9 cellular contexts compared by ENCODE assay signal in the genomic region with DNA sequence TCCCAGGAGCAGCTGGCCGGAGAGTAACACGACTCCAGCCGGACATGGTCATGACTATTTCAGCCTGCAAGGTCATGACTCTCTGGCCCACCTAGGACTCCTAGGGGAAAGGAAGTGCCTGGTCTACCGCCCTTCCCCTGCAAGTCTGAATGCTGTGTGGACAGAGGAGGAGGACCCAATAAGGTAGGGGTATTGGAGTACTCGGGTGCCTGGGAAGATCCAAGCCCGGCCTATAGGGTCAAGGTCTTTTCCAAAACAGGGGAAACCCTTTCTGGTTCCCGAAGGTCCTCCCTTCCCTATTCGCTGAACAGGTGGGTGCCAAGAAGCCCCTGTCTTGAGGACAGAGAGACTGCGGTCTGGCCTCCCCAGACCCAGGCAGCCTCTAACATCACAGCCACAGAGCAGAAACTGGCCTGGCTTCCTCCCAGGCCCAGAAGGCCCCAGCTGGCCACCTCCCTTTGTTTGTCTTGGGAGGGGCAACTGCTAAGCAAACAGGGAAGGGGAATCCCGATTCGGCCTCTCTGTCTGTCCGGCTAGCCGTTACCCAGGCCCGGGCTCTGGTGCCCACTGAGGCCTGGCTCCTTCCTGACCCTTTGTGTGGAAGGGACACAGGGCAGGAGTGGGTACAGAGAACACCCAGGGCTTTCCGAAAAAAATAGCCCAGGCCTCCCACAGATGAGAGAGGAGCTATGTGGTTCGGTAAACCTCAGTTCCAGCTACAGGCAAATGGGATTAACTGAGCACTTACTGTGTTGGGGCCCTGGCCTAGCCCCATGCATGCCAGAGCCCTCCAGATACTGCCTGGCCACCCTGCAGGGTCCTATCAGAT. TPM values are rescaled to one million over a fixed set of nuclear protein-coding genes. Genes with fewer than 3 reads are reported as not detected.
DNase-seq lines count a peak whose midpoint lies in the region; TF ChIP-seq lines count a peak whose summit lies in the region.
"Had no signal": no experiment of that assay in that cellular context is flagged by ENCODE, and none has a peak within 500 bp of the region (broad histone marks: within the 10 kb centered on the region; RNA-seq: fewer than 3 reads in every experiment).

No MANE protein-coding gene starts in this region.

- DNase-seq in NCI-H69 (lab: John Stamatoyannopoulos, UW) (peak; percentile 83), esophagus muscularis mucosa (ENCODE audit: extremely low spot score) (no peak), osteoblast (ENCODE audit: insufficient read length, low spot score, missing footprints) (peak; percentile 89), glomerular visceral epithelial cell (ENCODE audit: extremely low spot score) (no peak), RKO (ENCODE audit: low spot score) (no peak), AG08395 (ENCODE audit: low spot score) (no peak)
- DNase-seq in NK-92 treated with Interleukin-12 subunit alpha and Interleukin-12 subunit beta, amount 100 ng/mL, for 24 hours (lab: John Stamatoyannopoulos, UW), result no peak
- DNase-seq: activated T-cell treated with anti-CD3 and anti-CD28 coated beads, Interleukin-2, amount 50 U/mL, for 48 hours had no signal

- TF ChIP-seq POLR2A in esophagus muscularis mucosa (IDR thresholded peaks at IDR 0.05; ENCODE audit: low read depth), result no peak

- no peak overlapping the region for H3K9ac ChIP-seq in BLaER1

- H4K20me1 ChIP-seq in BLaER1 (no peaks in the 10 kb centered on the region), osteoblast (ENCODE audit: insufficient read depth, low read length) (no peaks in the 10 kb centered on the region)

- WGBS in esophagus muscularis mucosa, result 65% methylated on average over 13 of the region's 16 CpGs

- intact Hi-C loops in esophagus muscularis mucosa (cut with DNase I), result no loop called here

- H3K36me3 ChIP-seq in BLaER1 (peaks cover 5% of the 10 kb centered on the region; the same call in 1 of the 2 replicates), esophagus muscularis mucosa (no peaks in the 10 kb centered on the region), osteoblast (ENCODE audit: insufficient read depth, low read length) (no peaks in the 10 kb centered on the region)

- TF ChIP-seq CTCF in esophagus muscularis mucosa (IDR thresholded peaks at IDR 0.05) (no peak), osteoblast (IDR thresholded peaks at IDR 0.05; ENCODE audit: extremely low read depth, low read depth, low read length) (no peak)

- H3K4me1 ChIP-seq in BLaER1 (peaks cover 41% of the 10 kb centered on the region), esophagus muscularis mucosa (peaks cover 17 to 42% (median 38%) of the 10 kb centered on the region in 4 donors), osteoblast (ENCODE audit: insufficient read depth, low read length) (peaks cover 8% of the 10 kb centered on the region)

- H2AFZ ChIP-seq in osteoblast (ENCODE audit: low read length), result peak overlapping the region; percentile 88

- peaks cover 5% of the 10 kb centered on the region for H3K79me2 ChIP-seq in osteoblast (ENCODE audit: insufficient read depth, low read length)

- TF ChIP-seq EP300 in esophagus muscularis mucosa (IDR thresholded peaks at IDR 0.05), result no peak

- H3K4me3 ChIP-seq in BLaER1, result 0 out of 2 replicates have a peak overlapping the region, but pooled peaks have one; percentile 12
- no peak overlapping the region for H3K4me3 ChIP-seq in esophagus muscularis mucosa
- no peak overlapping the region for H3K4me3 ChIP-seq in osteoblast (ENCODE audit: insufficient read depth, low read length)

- no peak overlapping the region; the same call in 1 of the 2 replicates for H3K27ac ChIP-seq in BLaER1
- H3K27ac ChIP-seq in esophagus muscularis mucosa (replicated peaks in 1 of 4), result peak overlapping the region; percentile 41 to 65 (median 52)
- no peak overlapping the region for H3K27ac ChIP-seq in osteoblast (ENCODE audit: low read depth, low read length)

- H3K4me2 ChIP-seq in BLaER1, result no peak overlapping the region
- no peak overlapping the region for H3K4me2 ChIP-seq in osteoblast (ENCODE audit: insufficient read depth, low read length)

- H3K9me3 ChIP-seq in BLaER1 (peaks cover 32% of the 10 kb centered on the region), esophagus muscularis mucosa (no peaks in the 10 kb centered on the region), osteoblast (ENCODE audit: low read depth, low read length) (no peaks in the 10 kb centered on the region)

- H3K27me3 ChIP-seq in BLaER1 (no peaks in the 10 kb centered on the region), esophagus muscularis mucosa (no peaks in the 10 kb centered on the region), osteoblast (ENCODE audit: insufficient read depth, low read length) (no peaks in the 10 kb centered on the region)

RNA-seq across cellular contexts. Expression of a gene that starts 5.3 kb away (rescaled TPM):
- total RNA-seq in esophagus muscularis mucosa (10 to 100 TPM; 27.8 to 55.3 (median 52.1) TPM), osteoblast (29.7 and 33.6 TPM in 2 replicates)

RNA-seq across cellular contexts. Expression of a gene that starts 30.8 kb away (rescaled TPM):
- 1 to 10 TPM; 4.6 to 8.4 (median 6.4) TPM for total RNA-seq in esophagus muscularis mucosa
- total RNA-seq in osteoblast, result 6.2 TPM in 2 replicates

RNA-seq across cellular contexts. Expression of a gene that starts 35.4 kb away (rescaled TPM):
- total RNA-seq in esophagus muscularis mucosa (10 to 100 TPM in 3 of 4 donors, 1 to 10 TPM in 1; 8.3 to 15.7 (median 12.8) TPM), osteoblast (4.7 and 5.6 TPM in 2 replicates)

RNA-seq across cellular contexts. Expression of a gene that starts 46.7 kb away (rescaled TPM):
- total RNA-seq in esophagus muscularis mucosa, result under 1 TPM in 3 of 4 donors, not detected in 1; 0.33 to 0.86 (median 0.58) TPM
- total RNA-seq in osteoblast, result under 0.01 and 0.29 TPM in 2 replicates

Comparison
In these comparisons a context has a peak if more than half of its experiments do, and no peak if none do; other contexts are left out.
1. H3K27ac ChIP-seq: peak in esophagus muscularis mucosa (4 of 4); none in BLaER1 (single experiment) and osteoblast (single experiment).
2. DNase-seq: peak in NCI-H69 (single experiment) and osteoblast (single experiment); none in esophagus muscularis mucosa (single experiment), NK-92 treated with Interleukin-12 subunit alpha and Interleukin-12 subunit beta, amount 100 ng/mL, for 24 hours (single experiment), glomerular visceral epithelial cell (single experiment), RKO (single experiment) and AG08395 (single experiment).